11 cellular contexts compared by ENCODE assay signal in the genomic region with DNA sequence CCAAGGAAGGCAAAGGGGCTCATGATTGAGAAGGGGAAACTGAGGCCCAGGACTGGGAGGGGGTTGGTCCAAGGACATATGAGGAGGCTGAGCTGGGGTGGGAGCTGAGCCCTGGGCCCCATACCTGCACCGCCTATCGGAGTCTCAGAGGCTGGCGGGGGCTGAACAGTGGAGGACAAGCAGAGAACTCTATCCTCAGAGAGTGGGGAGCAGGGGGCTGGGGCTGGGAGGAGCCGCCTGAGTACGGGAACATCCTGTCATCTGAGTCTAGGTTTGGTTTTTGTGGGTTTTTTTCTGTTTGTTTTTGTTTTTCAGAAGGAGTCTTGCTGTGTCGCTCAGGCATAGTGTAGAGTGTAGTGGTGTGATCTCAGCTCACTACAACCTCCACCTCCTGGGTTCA. TPM values are rescaled to one million over a fixed set of nuclear protein-coding genes. Genes with fewer than 3 reads are reported as not detected.
DNase-seq lines count a peak whose midpoint lies in the region; ATAC-seq and TF ChIP-seq lines count a peak whose summit lies in the region.
"Had no signal": no experiment of that assay in that cellular context is flagged by ENCODE, and none has a peak within 500 bp of the region (broad histone marks: within the 10 kb centered on the region; RNA-seq: fewer than 3 reads in every experiment).

No MANE protein-coding gene starts in this region.

- peak; percentile 49 to 66 for ATAC-seq in activated CD4-positive, CD25-positive, alpha-beta regulatory T cell treated with anti-CD3 and anti-CD28 coated beads, Interleukin-2, amount 50 U/mL, for 24 hours
- ATAC-seq in activated T-cell treated with anti-CD3 and anti-CD28 coated beads, Interleukin-2, amount 50 U/mL, for 4 hours, result peak; percentile 47 to 66
- ATAC-seq in gastroesophageal sphincter (no peak), GM19452 (IDR thresholded peaks at IDR 0.05; ENCODE audit: unreplicated experiment) (no peak)
- ATAC-seq in stimulated activated naive CD8-positive, alpha-beta T cell treated with anti-CD3 and anti-CD28 coated beads, Interleukin-15, Interleukin-2, amounts not matched to agents 100 U/mL and 50 U/mL, for 24 hours, result peak; percentile 55

- H3K4me3 ChIP-seq in gastroesophageal sphincter, result peak overlapping the region in 1 of 2 donors; percentile 5
- H3K4me3 ChIP-seq: skin epidermis had no signal

- peak overlapping the region in 3 of 4 donors; percentile 34 to 70 (median 56) for H3K27ac ChIP-seq in gastroesophageal sphincter
- H3K27ac ChIP-seq: 22Rv1 had no signal

- H3K4me3 Mint-ChIP-seq in activated T-cell treated with anti-CD3 and anti-CD28 coated beads, Interleukin-2, amount 50 U/mL, for 4 hours, result peak overlapping the region; percentile 59

- no peaks in the 10 kb centered on the region for H3K27me3 Mint-ChIP-seq in activated T-cell treated with anti-CD3 and anti-CD28 coated beads, Interleukin-2, amount 50 U/mL, for 4 hours (ENCODE audit: low read depth)

- no peak for TF ChIP-seq POLR2A in gastroesophageal sphincter (IDR thresholded peaks at IDR 0.05)

- peaks cover 29% of the 10 kb centered on the region for H3K36me3 Mint-ChIP-seq in activated T-cell treated with anti-CD3 and anti-CD28 coated beads, Interleukin-2, amount 50 U/mL, for 4 hours (ENCODE audit: insufficient read depth)

- no peaks in the 10 kb centered on the region for H3K9me3 Mint-ChIP-seq in activated T-cell treated with anti-CD3 and anti-CD28 coated beads, Interleukin-2, amount 50 U/mL, for 4 hours

- no peaks in the 10 kb centered on the region for H3K27me3 ChIP-seq in gastroesophageal sphincter

- TF ChIP-seq CTCF in gastroesophageal sphincter (IDR thresholded peaks at IDR 0.05), result no peak

- peaks cover 0 to 65% of the 10 kb centered on the region in 2 donors for H3K36me3 ChIP-seq in gastroesophageal sphincter

- no peak for TF ChIP-seq EP300 in gastroesophageal sphincter (IDR thresholded peaks at IDR 0.05)

- 76 to 96% methylated on average over 3 to 5 of the region's 6 CpGs for WGBS in gastroesophageal sphincter (ENCODE audit: low coverage in 1 of 2), 2 donors

- no peak for DNase-seq in activated CD4-positive, CD25-positive, alpha-beta regulatory T cell treated with anti-CD3 and anti-CD28 coated beads, Interleukin-2, amount 50 U/mL, for 72 hours
- no peak for DNase-seq in activated T-cell treated with anti-CD3 and anti-CD28 coated beads, Interleukin-2, amount 50 U/mL, for 4 hours
- no peak for DNase-seq in stimulated activated naive CD8-positive, alpha-beta T cell treated with anti-CD3 and anti-CD28 coated beads, Interleukin-15, Interleukin-2, amounts not matched to agents 100 U/mL and 50 U/mL, for 24 hours
- DNase-seq in GM19240 (ENCODE audit: insufficient read length, low spot score) (no peak), DMS153 (lab: John Stamatoyannopoulos, UW) (no peak)
- DNase-seq: mesendoderm had no signal

- H3K4me1 Mint-ChIP-seq in activated T-cell treated with anti-CD3 and anti-CD28 coated beads, Interleukin-2, amount 50 U/mL, for 4 hours (ENCODE audit: low read depth), result peaks cover 64% of the 10 kb centered on the region

- no peaks in the 10 kb centered on the region for H3K9me3 ChIP-seq in gastroesophageal sphincter

- H3K4me1 ChIP-seq in gastroesophageal sphincter, result peaks cover 0 to 76% (median 9%) of the 10 kb centered on the region in 3 donors

RNA-seq across cellular contexts. Expression of gene ARRDC2, which starts 6.2 kb away (rescaled TPM):
- total RNA-seq in activated T-cell treated with anti-CD3 and anti-CD28 coated beads, Interleukin-2, amount 50 U/mL, for 4 hours, result 10 to 100 TPM; 19.4 to 24.4 (median 22.4) TPM
- 10 to 100 TPM; 31.9 to 64.6 (median 47.5) TPM for total RNA-seq in gastroesophageal sphincter

RNA-seq across cellular contexts. Expression of gene KCNN1, which starts 47.3 kb away (rescaled TPM):
- total RNA-seq in activated T-cell treated with anti-CD3 and anti-CD28 coated beads, Interleukin-2, amount 50 U/mL, for 4 hours, result under 1 TPM in 2 of 3 donors, not detected in 1; 0.24 to 0.32 TPM
- under 1 TPM in 2 of 4 donors, not detected in 2; 0.20 to 0.89 TPM for total RNA-seq in gastroesophageal sphincter

Comparison
In these comparisons a context has a peak if more than half of its experiments do, and no peak if none do; other contexts are left out.
1. ATAC-seq: peak in activated CD4-positive, CD25-positive, alpha-beta regulatory T cell treated with anti-CD3 and anti-CD28 coated beads, Interleukin-2, amount 50 U/mL, for 24 hours (2 of 2), activated T-cell treated with anti-CD3 and anti-CD28 coated beads, Interleukin-2, amount 50 U/mL, for 4 hours (2 of 2) and stimulated activated naive CD8-positive, alpha-beta T cell treated with anti-CD3 and anti-CD28 coated beads, Interleukin-15, Interleukin-2, amounts not matched to agents 100 U/mL and 50 U/mL, for 24 hours (single experiment); none in gastroesophageal sphincter (single experiment) and GM19452 (single experiment).